ENCODE assay signal across 26 cellular contexts in genomic region chr10:24898501-24898900, GRCh38.
"Had no signal": no experiment of that assay in that cellular context is flagged by ENCODE, and none has a peak within 500 bp of the region (broad histone marks: within the 10 kb centered on the region; RNA-seq: fewer than 3 reads in every experiment).

No MANE protein-coding gene starts in this region.

- H3K27ac Mint-ChIP-seq: activated naive CD4-positive, alpha-beta T cell treated with anti-CD3 and anti-CD28 coated beads for 36 hours; activated naive CD8-positive, alpha-beta T cell treated with anti-CD3 and anti-CD28 coated beads, Interleukin-2, amount 10 ng/mL, durations not matched to agents 7 days and 5 days; dendritic cell treated with granulocyte-macrophage colony-stimulating factor and Interleukin-4, amounts not matched to agents 40 ng/mL and 50 ng/mL, for 4 days; endodermal cell; nephron had no signal

- ATAC-seq: activated CD4-positive, CD25-positive, alpha-beta regulatory T cell treated with anti-CD3 and anti-CD28 coated beads, Interleukin-2, amount 50 U/mL, for 24 hours; esophagus mucosa; foreskin keratinocyte; heart right ventricle; right lobe of liver had no signal

- H3K9me3 ChIP-seq: heart right ventricle, left ventricle myocardium inferior, right lobe of liver, thoracic aorta had no signal

- H3K27ac ChIP-seq: foreskin keratinocyte, heart right ventricle, left ventricle myocardium inferior, right lobe of liver, skin epidermis, thoracic aorta, WERI-Rb-1 had no signal

- H3K27me3 ChIP-seq: foreskin keratinocyte, heart right ventricle, right lobe of liver had no signal

- DNase-seq: activated CD4-positive, alpha-beta T cell treated with anti-CD3 and anti-CD28 coated beads for 48 hours; activated CD4-positive, alpha-beta T cell treated with anti-CD3 and anti-CD28 coated beads, Interleukin-2, amount 50 U/mL, for 48 hours; activated CD8-positive, alpha-beta memory T cell treated with anti-CD3 and anti-CD28 coated beads for 24 hours; activated effector memory CD4-positive, alpha-beta T cell treated with anti-CD3 and anti-CD28 coated beads, Interleukin-2, amount 50 U/mL, for 16 hours; activated naive CD4-positive, alpha-beta T cell treated with anti-CD3 and anti-CD28 coated beads for 36 hours; activated naive CD8-positive, alpha-beta T cell treated with anti-CD3 and anti-CD28 coated beads, Interleukin-2, amount 10 ng/mL, durations not matched to agents 7 days and 5 days; amniotic stem cell; endodermal cell; foreskin keratinocyte; heart right ventricle; left ventricle myocardium inferior; right lobe of liver; stimulated activated CD4-positive, alpha-beta T cell treated with anti-CD3 and anti-CD28 coated beads, Interleukin-12 subunit alpha, Interleukin-12 subunit beta, amount 100 ng/mL, for 4 hours; stimulated activated CD4-positive, alpha-beta T cell treated with anti-CD3 and anti-CD28 coated beads, Interleukin-4, amount 100 ng/mL, for 1 hour; T-helper 1 cell; trophoblast cell; WERI-Rb-1 had no signal

- H3K27me3 Mint-ChIP-seq: activated naive CD8-positive, alpha-beta T cell treated with anti-CD3 and anti-CD28 coated beads, Interleukin-2, amount 10 ng/mL, durations not matched to agents 7 days and 5 days; central memory CD8-positive, alpha-beta T cell; dendritic cell treated with granulocyte-macrophage colony-stimulating factor and Interleukin-4, amounts not matched to agents 40 ng/mL and 50 ng/mL, for 4 days; stimulated activated naive CD8-positive, alpha-beta T cell treated with anti-CD3 and anti-CD28 coated beads, Interleukin-15, Interleukin-2, amounts not matched to agents 100 ng/mL and 50 ng/mL, for 24 hours had no signal

- H3K4me3 Mint-ChIP-seq: activated naive CD4-positive, alpha-beta T cell treated with anti-CD3 and anti-CD28 coated beads for 36 hours; activated naive CD8-positive, alpha-beta T cell treated with anti-CD3 and anti-CD28 coated beads, Interleukin-2, amount 10 ng/mL, durations not matched to agents 7 days and 5 days; central memory CD8-positive, alpha-beta T cell; dendritic cell treated with granulocyte-macrophage colony-stimulating factor and Interleukin-4, amounts not matched to agents 40 ng/mL and 50 ng/mL, for 4 days; endodermal cell; nephron; stimulated activated naive CD8-positive, alpha-beta T cell treated with anti-CD3 and anti-CD28 coated beads, Interleukin-15, Interleukin-2, amounts not matched to agents 100 ng/mL and 50 ng/mL, for 24 hours had no signal

- H3K36me3 ChIP-seq: heart right ventricle, left ventricle myocardium inferior, right lobe of liver, thoracic aorta, WERI-Rb-1 had no signal

- H3K4me3 ChIP-seq: heart right ventricle, left ventricle myocardium inferior, lung, right lobe of liver, skin epidermis, thoracic aorta had no signal

- H3K9me3 Mint-ChIP-seq: activated naive CD4-positive, alpha-beta T cell treated with anti-CD3 and anti-CD28 coated beads for 36 hours; activated naive CD8-positive, alpha-beta T cell treated with anti-CD3 and anti-CD28 coated beads, Interleukin-2, amount 10 ng/mL, durations not matched to agents 7 days and 5 days; central memory CD8-positive, alpha-beta T cell; dendritic cell treated with granulocyte-macrophage colony-stimulating factor and Interleukin-4, amounts not matched to agents 40 ng/mL and 50 ng/mL, for 4 days; endodermal cell; nephron; stimulated activated naive CD8-positive, alpha-beta T cell treated with anti-CD3 and anti-CD28 coated beads, Interleukin-15, Interleukin-2, amounts not matched to agents 100 ng/mL and 50 ng/mL, for 24 hours had no signal
